In the genomic region with DNA sequence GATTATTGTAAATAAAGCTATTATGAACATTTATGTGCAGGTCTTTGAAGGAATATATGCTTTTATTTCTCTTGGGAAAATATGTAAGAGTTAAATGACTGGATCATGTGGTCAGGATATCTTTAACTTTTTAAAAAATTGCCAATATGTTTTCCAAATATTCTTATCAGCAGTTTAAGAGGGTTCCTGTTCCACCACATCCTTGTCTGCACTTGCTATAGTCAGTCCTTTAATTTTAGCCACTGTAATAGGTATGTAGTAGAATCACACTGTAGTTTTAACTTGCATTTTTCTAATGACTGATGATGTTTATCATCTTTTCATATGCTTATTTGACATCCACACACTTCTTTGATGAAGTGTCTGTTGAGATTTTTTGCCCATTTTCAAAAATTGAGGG, we compare ENCODE assay signal across 11 cellular contexts.
"Had no signal": no experiment of that assay in that cellular context is flagged by ENCODE, and none has a peak within 500 bp of the region (broad histone marks: within the 10 kb centered on the region; RNA-seq: fewer than 3 reads in every experiment).

No MANE protein-coding gene starts in this region.

- H3K9ac ChIP-seq: GM23248 had no signal

- H3K27ac ChIP-seq: GM23248 had no signal

- H3K9me3 ChIP-seq: HAP-1 had no signal

- H2AFZ ChIP-seq: GM23248, GM23338 had no signal

- FAIRE-seq: H1, H54 had no signal

- H3K4me1 ChIP-seq: HAP-1 had no signal

- DNase-seq: GM23248, GOT3, H7, H9, HCEC 1CT, HFFc6 had no signal

- H3K36me3 ChIP-seq: HAP-1 had no signal

- ATAC-seq: GM23338, HCT116 had no signal

- H3K4me2 ChIP-seq: GM23338 had no signal

- H3K4me3 ChIP-seq: GM23248, GM23338, HAP-1 had no signal
